1 cellular context compared by ENCODE assay signal in genomic region chr10:88118769-88119559, GRCh38.
A peak's percentile ranks its signal among the peaks of the same experiment; 100 is the strongest.
TF ChIP-seq lines count a peak whose summit lies in the region.

No MANE protein-coding gene starts in this region.

TF ChIP-seq in liver, 16 proteins besides CTCF, POLR2A, EP300 and RAD21 (continued from another document):
- TF ChIP-seq ZBTB33 (IDR thresholded peaks at IDR 0.05) (no peak), JUND (IDR thresholded peaks at IDR 0.05) (no peak), SP1 (IDR thresholded peaks at IDR 0.05) (no peak), NR2F2 (IDR thresholded peaks at IDR 0.05) (no peak), FOXA1 (IDR thresholded peaks at IDR 0.05) (peak; percentile 82), EGR1 (IDR thresholded peaks at IDR 0.05; ENCODE audit: low read depth in 2 of 2) (no peak)
